8 cellular contexts compared by ENCODE assay signal in genomic region chr4:6974138-6974848, GRCh38.
DNase-seq lines count a peak whose midpoint lies in the region; ATAC-seq, FAIRE-seq and TF ChIP-seq lines count a peak whose summit lies in the region.

No MANE protein-coding gene starts in this region.

- peaks cover 0 to 2% of the 10 kb centered on the region in 2 experiments for H3K36me3 ChIP-seq in trophoblast cell (ENCODE audit: control insufficient read depth in 1 of 2, insufficient read depth in 2 of 2, low read length in 2 of 2)

- H4K8ac ChIP-seq in trophoblast cell (ENCODE audit: low read depth, low read length) = no peak overlapping the region

- no peak overlapping the region for H3K23ac ChIP-seq in trophoblast cell (ENCODE audit: low read length)

- no peak for FAIRE-seq in urothelium cell line (lab: Jason Lieb, UNC)

- H3K27ac ChIP-seq in trophoblast cell (ENCODE audit: low read depth, low read length) = no peak overlapping the region

- H3K27me3 ChIP-seq in trophoblast cell (ENCODE audit: insufficient read depth, low read length) = no peaks in the 10 kb centered on the region

- no peak overlapping the region for H2AK5ac ChIP-seq in trophoblast cell (ENCODE audit: low read length)

- peaks cover 8% of the 10 kb centered on the region for H3K9me3 Mint-ChIP-seq in glutamatergic neuron (ENCODE audit: unreplicated experiment)

- no peak overlapping the region for H2BK120ac ChIP-seq in trophoblast cell (ENCODE audit: insufficient read depth, low read length, poor library complexity)

- H3K4me3 Mint-ChIP-seq in glutamatergic neuron (ENCODE audit: unreplicated experiment) = no peak overlapping the region

- peaks cover 19% of the 10 kb centered on the region for H3K4me1 Mint-ChIP-seq in glutamatergic neuron (ENCODE audit: low read depth, unreplicated experiment)

- H4K12ac ChIP-seq in trophoblast cell (ENCODE audit: low read depth, low read length) = no peak overlapping the region

- H3K4me3 ChIP-seq in Jurkat, Clone E6-1 (ENCODE audit: low read length) = no peak overlapping the region
- H3K4me3 ChIP-seq in trophoblast cell (ENCODE audit: low read depth, low read length) = no peak overlapping the region

- H3K18ac ChIP-seq in trophoblast cell (ENCODE audit: low read length) = no peak overlapping the region

- no peak overlapping the region for H4K91ac ChIP-seq in trophoblast cell (ENCODE audit: low read depth, low read length)

- H3K36me3 Mint-ChIP-seq in glutamatergic neuron (ENCODE audit: unreplicated experiment) = peaks cover 9% of the 10 kb centered on the region

- TF ChIP-seq CTCF in glutamatergic neuron (IDR thresholded peaks at IDR 0.05; ENCODE audit: partially characterized antibody, unreplicated experiment) = peak; percentile 97

- H3K4me1 ChIP-seq in trophoblast cell (ENCODE audit: control insufficient read depth in 1 of 2, insufficient read depth in 2 of 2, low read length in 2 of 2) = peaks cover 8 to 14% of the 10 kb centered on the region in 2 experiments

- no peak overlapping the region for H3K9ac ChIP-seq in trophoblast cell (ENCODE audit: low read length)

- peak; percentile 51 for ATAC-seq in GM18517 (IDR thresholded peaks at IDR 0.05; ENCODE audit: unreplicated experiment)

- no peak overlapping the region for H2BK5ac ChIP-seq in trophoblast cell (ENCODE audit: low read depth, low read length, poor library complexity)

- no peak overlapping the region for H3K4me2 ChIP-seq in trophoblast cell (ENCODE audit: low read length)

- H3K79me2 ChIP-seq in trophoblast cell (ENCODE audit: control insufficient read depth, insufficient read depth, low read length, poor library complexity) = no peaks in the 10 kb centered on the region

- WGBS in trophoblast cell (ENCODE audit: extremely low coverage, insufficient coverage, insufficient read length) = no CpG with 5 or more reads among the region's 7 CpGs

- peak overlapping the region; percentile 59 for H3K27ac Mint-ChIP-seq in glutamatergic neuron (ENCODE audit: unreplicated experiment)

- no peak overlapping the region for H2BK12ac ChIP-seq in trophoblast cell (ENCODE audit: low read length)

- H3K27me3 Mint-ChIP-seq in glutamatergic neuron (ENCODE audit: unreplicated experiment) = peaks cover 2% of the 10 kb centered on the region

- H2AFZ ChIP-seq in trophoblast cell (ENCODE audit: insufficient read depth, low read length, poor library complexity) = no peak overlapping the region

- H3K4ac ChIP-seq in trophoblast cell (ENCODE audit: low read depth, low read length) = no peak overlapping the region

- peaks cover 2% of the 10 kb centered on the region for H3K79me1 ChIP-seq in trophoblast cell (ENCODE audit: low read length)

- no peaks in the 10 kb centered on the region for H3K9me3 ChIP-seq in trophoblast cell (ENCODE audit: insufficient read depth, low read depth, low read length)

- peak; percentile 92 for DNase-seq in AG20443 (ENCODE audit: low spot score)
- peak; percentile 88 for DNase-seq in Jurkat, Clone E6-1 (ENCODE audit: low read depth, low spot score)
- DNase-seq in SKM-1 (lab: John Stamatoyannopoulos, UW; ENCODE audit: unreplicated experiment) = peak; percentile 63
- peak; percentile 80 for DNase-seq in activated naive CD4-positive, alpha-beta T cell treated with anti-CD3 and anti-CD28 coated beads, Interleukin-2, amount 50 U/mL, for 16 hours
- DNase-seq in glutamatergic neuron = peak; percentile 92
- DNase-seq in trophoblast cell = peak; percentile 81 to 96
- DNase-seq in urothelium cell line (ENCODE audit: low spot score) = peak; percentile 73

- H3K14ac ChIP-seq in trophoblast cell (ENCODE audit: low read length) = no peak overlapping the region
